16 cellular contexts compared by ENCODE assay signal in the genomic region with DNA sequence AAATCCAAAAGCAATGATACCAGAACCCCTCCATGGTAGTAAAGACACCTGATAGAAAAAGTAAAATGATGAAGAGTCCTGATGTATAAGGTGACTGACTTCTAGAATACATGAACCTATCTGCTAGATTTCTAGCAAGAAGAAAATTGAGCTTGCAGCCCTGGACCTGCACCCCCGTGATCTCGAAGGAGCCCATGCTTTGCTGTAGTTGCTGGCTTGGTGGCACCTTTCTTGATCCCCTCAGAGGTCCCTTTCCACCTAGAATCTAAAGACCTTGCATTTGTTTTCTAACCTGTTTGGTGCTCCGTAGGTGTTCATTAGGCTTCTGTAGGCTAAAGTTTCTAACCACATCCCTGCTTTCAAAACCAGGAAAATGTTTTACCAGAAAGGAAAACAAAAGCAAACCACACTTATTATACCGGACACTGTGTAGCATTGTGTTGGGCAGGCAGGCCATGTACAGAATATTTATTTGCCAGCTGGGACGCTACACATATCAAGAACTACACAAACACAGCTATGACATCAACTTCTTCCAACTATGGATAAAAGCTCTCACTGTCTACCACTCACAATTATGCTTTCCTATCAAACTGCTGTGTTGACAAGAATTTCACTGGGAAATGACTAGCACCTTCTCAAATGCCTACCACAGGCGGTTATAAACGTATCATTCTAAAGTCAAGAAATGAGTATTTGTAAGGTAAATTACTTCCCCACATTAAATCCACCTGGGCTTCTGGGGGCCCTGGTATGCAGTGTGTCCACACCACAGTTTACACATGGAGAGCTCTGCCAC.
DNase-seq lines count a peak whose midpoint lies in the region; ATAC-seq lines count a peak whose summit lies in the region.
"Had no signal": no experiment of that assay in that cellular context is flagged by ENCODE, and none has a peak within 500 bp of the region (broad histone marks: within the 10 kb centered on the region; RNA-seq: fewer than 3 reads in every experiment).

No MANE protein-coding gene starts in this region.

- H3K9me3 Mint-ChIP-seq in activated CD4-positive, alpha-beta memory T cell treated with anti-CD3 and anti-CD28 coated beads for 36 hours = peaks cover 2% of the 10 kb centered on the region
- no peaks in the 10 kb centered on the region for H3K9me3 Mint-ChIP-seq in activated CD4-positive, alpha-beta memory T cell treated with anti-CD3 and anti-CD28 coated beads, Interleukin-2, amount 10 ng/mL, durations not matched to agents 7 days and 5 days
- H3K9me3 Mint-ChIP-seq in T-helper 2 cell treated with Interferon-gamma antibody and Interleukin-4, amounts not matched to agents 5 μg/mL and 100 μg/mL, for 36 hours = peaks cover 3% of the 10 kb centered on the region
- H3K9me3 Mint-ChIP-seq in stimulated activated effector memory CD8-positive, alpha-beta T cell treated with anti-CD3 and anti-CD28 coated beads, Interleukin-12 subunit alpha, Interleukin-12 subunit beta, amount 100 ng/mL, for 72 hours = no peaks in the 10 kb centered on the region
- H3K9me3 Mint-ChIP-seq: stimulated activated naive B cell treated with anti-CD40 and anti-IgM and Interleukin-4, amounts not matched to agents 10 μg/mL and 1 μg/mL and 100 μg/mL, for 72 hours had no signal

- no peaks in the 10 kb centered on the region for H3K36me3 Mint-ChIP-seq in activated CD4-positive, alpha-beta memory T cell treated with anti-CD3 and anti-CD28 coated beads for 36 hours
- no peaks in the 10 kb centered on the region for H3K36me3 Mint-ChIP-seq in activated CD4-positive, alpha-beta memory T cell treated with anti-CD3 and anti-CD28 coated beads, Interleukin-2, amount 10 ng/mL, durations not matched to agents 7 days and 5 days (ENCODE audit: low read depth)
- H3K36me3 Mint-ChIP-seq in T-helper 2 cell treated with Interferon-gamma antibody and Interleukin-4, amounts not matched to agents 5 μg/mL and 100 μg/mL, for 36 hours (ENCODE audit: low read depth) = peaks cover 2% of the 10 kb centered on the region
- no peaks in the 10 kb centered on the region for H3K36me3 Mint-ChIP-seq in stimulated activated effector memory CD8-positive, alpha-beta T cell treated with anti-CD3 and anti-CD28 coated beads, Interleukin-12 subunit alpha, Interleukin-12 subunit beta, amount 100 ng/mL, for 72 hours
- H3K36me3 Mint-ChIP-seq: stimulated activated naive B cell treated with anti-CD40 and anti-IgM and Interleukin-4, amounts not matched to agents 10 μg/mL and 1 μg/mL and 100 μg/mL, for 72 hours had no signal

- DNase-seq in activated CD4-positive, alpha-beta memory T cell treated with anti-CD3 and anti-CD28 coated beads for 36 hours = peak; percentile 24
- DNase-seq in activated CD4-positive, alpha-beta memory T cell treated with anti-CD3 and anti-CD28 coated beads, Interleukin-2, amount 10 ng/mL, durations not matched to agents 7 days and 5 days = no peak
- DNase-seq in T-helper 2 cell treated with Interferon-gamma antibody and Interleukin-4, amounts not matched to agents 5 μg/mL and 100 μg/mL, for 36 hours (ENCODE audit: low spot score) = no peak
- DNase-seq in kidney tubule cell (ENCODE audit: low spot score) (peak; percentile 19), RPMI8226 (no peak)
- DNase-seq in stimulated activated effector memory CD8-positive, alpha-beta T cell treated with anti-CD3 and anti-CD28 coated beads, Interleukin-12 subunit alpha, Interleukin-12 subunit beta, amount 100 ng/mL, for 72 hours (ENCODE audit: low spot score in 2 of 2) = no peak
- DNase-seq: activated CD8-positive, alpha-beta memory T cell treated with anti-CD3 and anti-CD28 coated beads for 24 hours; amniotic stem cell; DMS53; left lung; NCI-H1417 treated with DMSO at 0.1 percent for 48 hours; NK-92 treated with Interleukin-12 subunit alpha and Interleukin-12 subunit beta, amount 100 ng/mL, for 24 hours; stimulated activated naive B cell treated with anti-CD40 and anti-IgM and Interleukin-4, amounts not matched to agents 10 μg/mL and 1 μg/mL and 100 μg/mL, for 72 hours; WERI-Rb-1 had no signal

- H3K4me1 Mint-ChIP-seq in activated CD4-positive, alpha-beta memory T cell treated with anti-CD3 and anti-CD28 coated beads for 36 hours (ENCODE audit: low read depth) = peaks cover 4% of the 10 kb centered on the region
- peaks cover 8% of the 10 kb centered on the region for H3K4me1 Mint-ChIP-seq in activated CD4-positive, alpha-beta memory T cell treated with anti-CD3 and anti-CD28 coated beads, Interleukin-2, amount 10 ng/mL, durations not matched to agents 7 days and 5 days
- peaks cover 13% of the 10 kb centered on the region for H3K4me1 Mint-ChIP-seq in T-helper 2 cell treated with Interferon-gamma antibody and Interleukin-4, amounts not matched to agents 5 μg/mL and 100 μg/mL, for 36 hours (ENCODE audit: low read depth)
- H3K4me1 Mint-ChIP-seq in stimulated activated effector memory CD8-positive, alpha-beta T cell treated with anti-CD3 and anti-CD28 coated beads, Interleukin-12 subunit alpha, Interleukin-12 subunit beta, amount 100 ng/mL, for 72 hours = no peaks in the 10 kb centered on the region
- H3K4me1 Mint-ChIP-seq: stimulated activated naive B cell treated with anti-CD40 and anti-IgM and Interleukin-4, amounts not matched to agents 10 μg/mL and 1 μg/mL and 100 μg/mL, for 72 hours had no signal

- ATAC-seq in stimulated activated effector memory CD8-positive, alpha-beta T cell treated with anti-CD3 and anti-CD28 coated beads, Interleukin-12 subunit alpha, Interleukin-12 subunit beta, amount 100 ng/mL, for 72 hours = peak; percentile 48
- ATAC-seq in GM21723 (IDR thresholded peaks at IDR 0.05; ENCODE audit: unreplicated experiment) = no peak
- no peak for ATAC-seq in GM18873 (IDR thresholded peaks at IDR 0.05; ENCODE audit: low FRiP score, unreplicated experiment)
- ATAC-seq: left lung; stimulated activated naive B cell treated with anti-CD40 and anti-IgM and Interleukin-4, amounts not matched to agents 10 μg/mL and 1 μg/mL and 100 μg/mL, for 72 hours had no signal

- H3K27ac Mint-ChIP-seq in activated CD4-positive, alpha-beta memory T cell treated with anti-CD3 and anti-CD28 coated beads for 36 hours = peak overlapping the region; percentile 20
- no peak overlapping the region for H3K27ac Mint-ChIP-seq in activated CD4-positive, alpha-beta memory T cell treated with anti-CD3 and anti-CD28 coated beads, Interleukin-2, amount 10 ng/mL, durations not matched to agents 7 days and 5 days
- H3K27ac Mint-ChIP-seq in T-helper 2 cell treated with Interferon-gamma antibody and Interleukin-4, amounts not matched to agents 5 μg/mL and 100 μg/mL, for 36 hours = peak overlapping the region; percentile 35
- H3K27ac Mint-ChIP-seq in stimulated activated effector memory CD8-positive, alpha-beta T cell treated with anti-CD3 and anti-CD28 coated beads, Interleukin-12 subunit alpha, Interleukin-12 subunit beta, amount 100 ng/mL, for 72 hours = no peak overlapping the region
- H3K27ac Mint-ChIP-seq: stimulated activated naive B cell treated with anti-CD40 and anti-IgM and Interleukin-4, amounts not matched to agents 10 μg/mL and 1 μg/mL and 100 μg/mL, for 72 hours had no signal

- intact Hi-C loops in activated CD4-positive, alpha-beta memory T cell treated with anti-CD3 and anti-CD28 coated beads for 36 hours (cut with micrococcal nuclease) = loop anchor here (1.0 kb wide), 1 partner anchor 17 kb away; no protein-coding TSS in a partner anchor

- H3K4me3 Mint-ChIP-seq in activated CD4-positive, alpha-beta memory T cell treated with anti-CD3 and anti-CD28 coated beads for 36 hours = no peak overlapping the region
- H3K4me3 Mint-ChIP-seq in activated CD4-positive, alpha-beta memory T cell treated with anti-CD3 and anti-CD28 coated beads, Interleukin-2, amount 10 ng/mL, durations not matched to agents 7 days and 5 days = no peak overlapping the region
- peak overlapping the region; percentile 34 for H3K4me3 Mint-ChIP-seq in T-helper 2 cell treated with Interferon-gamma antibody and Interleukin-4, amounts not matched to agents 5 μg/mL and 100 μg/mL, for 36 hours
- H3K4me3 Mint-ChIP-seq in stimulated activated effector memory CD8-positive, alpha-beta T cell treated with anti-CD3 and anti-CD28 coated beads, Interleukin-12 subunit alpha, Interleukin-12 subunit beta, amount 100 ng/mL, for 72 hours = no peak overlapping the region
- H3K4me3 Mint-ChIP-seq: stimulated activated naive B cell treated with anti-CD40 and anti-IgM and Interleukin-4, amounts not matched to agents 10 μg/mL and 1 μg/mL and 100 μg/mL, for 72 hours had no signal

- no peaks in the 10 kb centered on the region for H3K27me3 Mint-ChIP-seq in activated CD4-positive, alpha-beta memory T cell treated with anti-CD3 and anti-CD28 coated beads for 36 hours
- H3K27me3 Mint-ChIP-seq in activated CD4-positive, alpha-beta memory T cell treated with anti-CD3 and anti-CD28 coated beads, Interleukin-2, amount 10 ng/mL, durations not matched to agents 7 days and 5 days = no peaks in the 10 kb centered on the region
- no peaks in the 10 kb centered on the region for H3K27me3 Mint-ChIP-seq in T-helper 2 cell treated with Interferon-gamma antibody and Interleukin-4, amounts not matched to agents 5 μg/mL and 100 μg/mL, for 36 hours (ENCODE audit: low read depth)
- H3K27me3 Mint-ChIP-seq: stimulated activated naive B cell treated with anti-CD40 and anti-IgM and Interleukin-4, amounts not matched to agents 10 μg/mL and 1 μg/mL and 100 μg/mL, for 72 hours had no signal

- POLR2A ChIA-PET in activated CD4-positive, alpha-beta memory T cell treated with anti-CD3 and anti-CD28 coated beads for 36 hours (lab: Charles Lee) = interaction anchor here (1.3 kb wide), 1 partner anchor 17 kb away, joined by 5 read pairs; no protein-coding TSS in a partner anchor
- POLR2A ChIA-PET in activated CD4-positive, alpha-beta memory T cell treated with anti-CD3 and anti-CD28 coated beads, Interleukin-2, amount 10 ng/mL, durations not matched to agents 7 days and 5 days (lab: Charles Lee) = interaction anchor here (1.0 kb wide), 1 partner anchor 17 kb away, joined by 4 read pairs; no protein-coding TSS in a partner anchor

- CTCF ChIA-PET in activated CD4-positive, alpha-beta memory T cell treated with anti-CD3 and anti-CD28 coated beads for 36 hours (lab: Charles Lee) = no interaction called here
- CTCF ChIA-PET in activated CD4-positive, alpha-beta memory T cell treated with anti-CD3 and anti-CD28 coated beads, Interleukin-2, amount 10 ng/mL, durations not matched to agents 7 days and 5 days (lab: Charles Lee) = no interaction called here

Comparison
In these comparisons a context has a peak if more than half of its experiments do, and no peak if none do; other contexts are left out.
1. DNase-seq: peak in activated CD4-positive, alpha-beta memory T cell treated with anti-CD3 and anti-CD28 coated beads for 36 hours (single experiment) and kidney tubule cell (single experiment); none in activated CD4-positive, alpha-beta memory T cell treated with anti-CD3 and anti-CD28 coated beads, Interleukin-2, amount 10 ng/mL, durations not matched to agents 7 days and 5 days (single experiment), T-helper 2 cell treated with Interferon-gamma antibody and Interleukin-4, amounts not matched to agents 5 μg/mL and 100 μg/mL, for 36 hours (single experiment), stimulated activated effector memory CD8-positive, alpha-beta T cell treated with anti-CD3 and anti-CD28 coated beads, Interleukin-12 subunit alpha, Interleukin-12 subunit beta, amount 100 ng/mL, for 72 hours (0 of 2) and RPMI8226 (single experiment).
2. H3K27ac Mint-ChIP-seq: peak in activated CD4-positive, alpha-beta memory T cell treated with anti-CD3 and anti-CD28 coated beads for 36 hours (single experiment) and T-helper 2 cell treated with Interferon-gamma antibody and Interleukin-4, amounts not matched to agents 5 μg/mL and 100 μg/mL, for 36 hours (single experiment); none in activated CD4-positive, alpha-beta memory T cell treated with anti-CD3 and anti-CD28 coated beads, Interleukin-2, amount 10 ng/mL, durations not matched to agents 7 days and 5 days (single experiment) and stimulated activated effector memory CD8-positive, alpha-beta T cell treated with anti-CD3 and anti-CD28 coated beads, Interleukin-12 subunit alpha, Interleukin-12 subunit beta, amount 100 ng/mL, for 72 hours (single experiment).